2 cellular contexts compared by ENCODE assay signal in genomic region chr14:57834001-57834598, GRCh38.
TF ChIP-seq lines count a peak whose summit lies in the region.

No MANE protein-coding gene starts in this region.

TF ChIP-seq in SK-N-SH, 30 proteins besides CTCF, POLR2A, EP300 and RAD21 (continued from another document):
- no peak for TF ChIP-seq ZBTB33 (IDR thresholded peaks at IDR 0.05; ENCODE audit: borderline replicate concordance, low read depth)
- TF ChIP-seq, protein P1, sequence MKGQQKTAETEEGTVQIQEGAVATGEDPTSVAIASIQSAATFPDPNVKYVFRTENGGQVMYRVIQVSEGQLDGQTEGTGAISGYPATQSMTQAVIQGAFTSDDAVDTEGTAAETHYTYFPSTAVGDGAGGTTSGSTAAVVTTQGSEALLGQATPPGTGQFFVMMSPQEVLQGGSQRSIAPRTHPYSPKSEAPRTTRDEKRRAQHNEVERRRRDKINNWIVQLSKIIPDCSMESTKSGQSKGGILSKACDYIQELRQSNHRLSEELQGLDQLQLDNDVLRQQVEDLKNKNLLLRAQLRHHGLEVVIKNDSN (IDR thresholded peaks at IDR 0.05; ENCODE audit: borderline replicate concordance, low read depth): no peak

TF ChIP-seq in SK-N-SH treated with all-trans-retinoic acid at 6 μM for 48 hours, 23 proteins besides CTCF, POLR2A, EP300 and RAD21 (continued from another document):
- TF ChIP-seq POU6F1 (CRISPR knock-in tag; IDR thresholded peaks at IDR 0.05; ENCODE audit: borderline replicate concordance, low read depth) (no peak), CSDC2 (CRISPR knock-in tag; IDR thresholded peaks at IDR 0.05) (no peak), TCF4 (CRISPR knock-in tag; IDR thresholded peaks at IDR 0.05; ENCODE audit: borderline replicate concordance) (no peak), ZFP30 (CRISPR knock-in tag; IDR thresholded peaks at IDR 0.05) (no peak), GLIS3 (CRISPR knock-in tag; IDR thresholded peaks at IDR 0.05) (no peak), ZNF565 (CRISPR knock-in tag; conservative IDR thresholded peaks at IDR 0.05; ENCODE audit: low read depth) (no peak)
TF ChIP-seq in SK-N-SH treated with all-trans-retinoic acid at 6 μM for 48 hours: peak in this region for 0.
